ENCODE assay signal across 8 cellular contexts in the genomic region with DNA sequence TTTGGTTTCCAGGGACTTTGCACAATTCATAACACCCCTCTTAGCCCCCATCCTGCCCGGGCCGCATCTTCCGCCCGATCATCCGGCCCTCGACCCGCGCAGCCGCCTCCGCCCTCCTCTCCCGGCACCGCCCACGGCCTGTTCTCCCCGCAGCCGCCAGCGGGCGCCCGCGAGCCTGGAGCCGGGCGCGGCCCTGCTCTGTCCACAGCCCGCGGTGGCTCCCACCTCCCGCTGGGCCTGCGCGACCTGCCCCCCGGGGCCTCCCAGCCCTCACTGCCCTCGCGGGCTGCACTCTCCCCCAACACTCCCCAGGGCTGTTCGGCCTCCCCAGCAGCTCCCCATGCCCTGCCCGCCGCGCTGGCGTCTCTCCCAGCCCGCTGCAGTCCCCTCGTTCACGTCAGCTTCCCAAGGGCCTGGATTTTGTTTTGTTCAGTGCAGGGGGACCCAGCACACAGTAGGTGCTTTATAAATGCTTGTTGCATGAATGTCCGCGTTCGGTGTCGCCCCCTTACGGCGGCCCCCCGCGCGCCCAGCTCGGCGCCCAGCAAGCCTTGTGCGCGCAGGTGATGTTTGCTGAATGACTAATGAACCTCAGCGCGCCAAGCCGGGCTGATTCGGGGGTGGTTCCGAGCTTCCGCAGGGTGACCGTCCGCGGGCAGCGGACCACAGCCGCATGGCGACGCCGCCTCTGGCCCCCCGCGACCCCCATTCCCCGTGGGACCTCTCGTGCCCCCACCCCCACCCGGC. TPM values are rescaled to one million over a fixed set of nuclear protein-coding genes. Genes with fewer than 3 reads are reported as not detected.
DNase-seq lines count a peak whose midpoint lies in the region; ATAC-seq and TF ChIP-seq lines count a peak whose summit lies in the region.

No MANE protein-coding gene starts in this region.

- peak overlapping the region; percentile 50 for H3K4me3 Mint-ChIP-seq in T-helper 1 cell treated with Interleukin-12 subunit alpha and Interleukin-12 subunit beta and Interleukin-4 antibody, amounts not matched to agents 30 μg/mL and 1 μg/mL, for 36 hours

- H3K4me1 ChIP-seq in ascending aorta: peaks cover 11 to 17% of the 10 kb centered on the region in 2 donors

- H3K4me1 Mint-ChIP-seq in T-helper 1 cell treated with Interleukin-12 subunit alpha and Interleukin-12 subunit beta and Interleukin-4 antibody, amounts not matched to agents 30 μg/mL and 1 μg/mL, for 36 hours (ENCODE audit: low read depth): peaks cover 10% of the 10 kb centered on the region

- H3K9me3 Mint-ChIP-seq in T-helper 1 cell treated with Interleukin-12 subunit alpha and Interleukin-12 subunit beta and Interleukin-4 antibody, amounts not matched to agents 30 μg/mL and 1 μg/mL, for 36 hours: no peaks in the 10 kb centered on the region

- DNase-seq in C1 segment of cervical spinal cord (lab: John Stamatoyannopoulos, UW): peak in 13 of 14 donors; percentile 31 to 80 (median 61)
- peak; percentile 59 to 65 for DNase-seq in Kasumi-1 (lab: John Stamatoyannopoulos, UW)
- DNase-seq in ascending aorta (ENCODE audit: low spot score in 2 of 2): peak in 1 of 2 donors; percentile 76
- peak; percentile 45 to 66 for DNase-seq in hippocampal formation (lab: John Stamatoyannopoulos, UW)
- peak; percentile 82 for DNase-seq in sciatic nerve (ENCODE audit: low spot score)

- H3K4me3 ChIP-seq in ascending aorta: peak overlapping the region; percentile 33 to 40

- ATAC-seq in GM19438 (IDR thresholded peaks at IDR 0.05; ENCODE audit: low read depth, unreplicated experiment) (peak; percentile 71), sciatic nerve (peak; percentile 79), HG03460 (IDR thresholded peaks at IDR 0.05; ENCODE audit: unreplicated experiment) (no peak)

- peak; percentile 71 to 87 (median 80) for TF ChIP-seq CTCF in ascending aorta (IDR thresholded peaks at IDR 0.05)

- H3K27ac Mint-ChIP-seq in T-helper 1 cell treated with Interleukin-12 subunit alpha and Interleukin-12 subunit beta and Interleukin-4 antibody, amounts not matched to agents 30 μg/mL and 1 μg/mL, for 36 hours: no peak overlapping the region

- peaks cover 33% of the 10 kb centered on the region for H3K27me3 ChIP-seq in ascending aorta

- peaks cover 26% of the 10 kb centered on the region for H3K27me3 Mint-ChIP-seq in T-helper 1 cell treated with Interleukin-12 subunit alpha and Interleukin-12 subunit beta and Interleukin-4 antibody, amounts not matched to agents 30 μg/mL and 1 μg/mL, for 36 hours (ENCODE audit: low read depth)

- no peaks in the 10 kb centered on the region for H3K9me3 ChIP-seq in ascending aorta

- intact Hi-C loops in ascending aorta (cut with DNase I): no loop called here
- intact Hi-C loops in sciatic nerve (cut with DNase I): no loop called here

- H3K36me3 Mint-ChIP-seq in T-helper 1 cell treated with Interleukin-12 subunit alpha and Interleukin-12 subunit beta and Interleukin-4 antibody, amounts not matched to agents 30 μg/mL and 1 μg/mL, for 36 hours (ENCODE audit: low read depth): peaks cover 20% of the 10 kb centered on the region

- peaks cover 11 to 25% of the 10 kb centered on the region in 2 donors for H3K36me3 ChIP-seq in ascending aorta

- no peak overlapping the region for H3K27ac ChIP-seq in ascending aorta

RNA-seq across cellular contexts. Expression of a gene that starts 4.6 kb away (rescaled TPM):
- not detected for total RNA-seq in ascending aorta
- 6.0 TPM for total RNA-seq in sciatic nerve

RNA-seq across cellular contexts. Expression of a gene that starts 7.2 kb away (rescaled TPM):
- total RNA-seq in ascending aorta: 3,111 TPM
- 753 TPM for total RNA-seq in sciatic nerve

RNA-seq across cellular contexts. Expression of a gene that starts 33.7 kb away (rescaled TPM):
- total RNA-seq in ascending aorta (32.7 TPM), sciatic nerve (22.1 TPM)

RNA-seq across cellular contexts. Expression of a gene that starts 38.0 kb away (rescaled TPM):
- 15.8 TPM for total RNA-seq in ascending aorta
- 75.7 TPM for total RNA-seq in sciatic nerve

RNA-seq across cellular contexts. Expression of a gene that starts 44.0 kb away (rescaled TPM):
- total RNA-seq in ascending aorta (56.4 TPM), sciatic nerve (48.1 TPM)
